In genomic region chr20:33993800-33994623, GRCh38 we compare ENCODE assay signal across 8 cellular contexts. TPM values are rescaled to one million over a fixed set of nuclear protein-coding genes. Genes with fewer than 3 reads are reported as not detected.
DNase-seq lines count a peak whose midpoint lies in the region; ATAC-seq and TF ChIP-seq lines count a peak whose summit lies in the region.

Gene RALY, plus strand, starts transcription at chr20:33993911. Its CDS starts 78,164 bp downstream, at chr20:34072075.

- H3K36me3 Mint-ChIP-seq in neural crest cell (ENCODE audit: low read depth): peaks cover 3% of the 10 kb centered on the region

- H3K27ac ChIP-seq in RWPE1 (peak within 1 kb of the TSS; percentile 97), stomach smooth muscle (ENCODE audit: low read length) (peak within 1 kb of the TSS; percentile 91)

- peak within 1 kb of the TSS; percentile 98 for H3K4me3 Mint-ChIP-seq in neural crest cell

- peak within 1 kb of the TSS; percentile 91 to 92 for H3K4me3 ChIP-seq in stomach smooth muscle (ENCODE audit: low read length in 2 of 2)

- peaks cover 51% of the 10 kb centered on the region for H3K4me1 ChIP-seq in stomach smooth muscle (ENCODE audit: control insufficient read depth, insufficient read depth, low read length)

- no peaks in the 10 kb centered on the region for H3K27me3 ChIP-seq in stomach smooth muscle (ENCODE audit: control insufficient read depth in 1 of 2, insufficient read depth in 2 of 2, low read length in 2 of 2)

- H3K9me3 ChIP-seq in stomach smooth muscle (ENCODE audit: control insufficient read depth in 2 of 2, low read length in 2 of 2): no peaks in the 10 kb centered on the region

- H3K27ac Mint-ChIP-seq in neural crest cell (ENCODE audit: unreplicated experiment): peak within 1 kb of the TSS; percentile 97

- POLR2A ChIA-PET in RWPE1 (lab: Yijun Ruan, JAX; ENCODE audit: low non-redundant PET): interaction anchor here (0.5 to 1.4 kb wide), 9 partner anchors 7 to 390 kb away, joined by 3 to 9 read pairs (median 4); no protein-coding TSS in a partner anchor

- ATAC-seq in GM21723 (IDR thresholded peaks at IDR 0.05; ENCODE audit: unreplicated experiment): peak; percentile 56

- CTCF ChIA-PET in RWPE1 (lab: Yijun Ruan, JAX): interaction anchor here (1.0 to 2.1 kb wide), 5 partner anchors 74 to 131 kb away, joined by 3 to 8 read pairs (median 4); no protein-coding TSS in a partner anchor

- no peak for TF ChIP-seq CTCF in RWPE1 (conservative IDR thresholded peaks at IDR 0.05; ENCODE audit: low read depth)
- no peak for TF ChIP-seq CTCF in neural crest cell (conservative IDR thresholded peaks at IDR 0.05)

- H3K4me1 Mint-ChIP-seq in neural crest cell: peaks cover 62% of the 10 kb centered on the region

- no peaks in the 10 kb centered on the region for H3K27me3 Mint-ChIP-seq in neural crest cell (ENCODE audit: low read depth)

- H3K9ac ChIP-seq in stomach smooth muscle (ENCODE audit: low read length in 2 of 2): peak within 1 kb of the TSS; percentile 78 to 91

- DNase-seq in DMS79 treated with DMSO at 0.1 percent for 48 hours (lab: John Stamatoyannopoulos, UW) (peak; percentile 57), KG1 (lab: John Stamatoyannopoulos, UW) (peak; percentile 58), RWPE1 (ENCODE audit: low spot score) (peak; percentile 89), fibroblast of the conjunctiva (ENCODE audit: low read depth) (peak; percentile 47), neural crest cell (ENCODE audit: low read depth, low spot score) (peak; percentile 84)
- peak; percentile 71 for DNase-seq in activated T-helper 9 cell treated with anti-CD3 and anti-CD28 coated beads, Interleukin-2, amount 50 U/mL, for 16 hours (ENCODE audit: low read depth)

- H3K36me3 ChIP-seq in stomach smooth muscle (ENCODE audit: control insufficient read depth in 2 of 2, insufficient read depth in 2 of 2, low read length in 2 of 2): no peaks in the 10 kb centered on the region

- H3K9me3 Mint-ChIP-seq in neural crest cell: no peaks in the 10 kb centered on the region

RNA-seq across cellular contexts. Expression of gene RALY, which starts in this region (rescaled TPM):
- 304 and 313 TPM in 2 replicates for total RNA-seq in neural crest cell

Comparison
In these comparisons a context has a peak if more than half of its experiments do, and no peak if none do; other contexts are left out.
1. Peak in every context shown above with its lines: DNase-seq, ATAC-seq, H3K4me3 ChIP-seq and H3K27ac ChIP-seq.